23 cellular contexts compared by ENCODE assay signal in the genomic region with DNA sequence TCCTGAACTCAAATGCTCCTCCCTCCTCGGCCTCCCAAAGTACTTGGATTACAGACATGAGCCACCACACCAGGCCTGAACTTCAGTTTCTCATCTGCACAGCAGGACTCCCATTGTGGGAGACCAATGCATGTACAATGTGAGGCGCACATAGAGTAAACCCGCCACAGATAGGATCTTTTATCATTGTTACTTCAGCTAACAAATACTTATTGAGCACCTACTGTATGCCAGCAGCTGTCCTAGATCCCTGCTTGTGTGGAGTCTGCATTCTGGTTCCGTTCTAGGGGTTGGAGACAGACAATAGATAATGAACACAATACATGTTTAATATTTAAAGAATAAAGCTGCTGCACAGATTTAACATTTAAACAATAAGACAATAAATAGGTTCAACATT. TPM values are rescaled to one million over a fixed set of nuclear protein-coding genes. Genes with fewer than 3 reads are reported as not detected.
A peak's percentile ranks its signal among the peaks of the same experiment; 100 is the strongest.
DNase-seq lines count a peak whose midpoint lies in the region; ATAC-seq, FAIRE-seq and TF ChIP-seq lines count a peak whose summit lies in the region.
"Had no signal": no experiment of that assay in that cellular context is flagged by ENCODE, and none has a peak within 500 bp of the region (broad histone marks: within the 10 kb centered on the region; RNA-seq: fewer than 3 reads in every experiment).

No MANE protein-coding gene starts in this region.

- H3K9me3 ChIP-seq in K562 (replicated peaks; ENCODE audit: control insufficient read depth, insufficient read depth, low read depth, low read length) (no peaks in the 10 kb centered on the region), PC-3 (ENCODE audit: low read length) (no peaks in the 10 kb centered on the region)
- H3K9me3 ChIP-seq: A549; BE2C; BLaER1 treated with 17β-estradiol and CSF1 and Interleukin-3, amounts not matched to agents 10 nM and 100 nM; HAP-1 had no signal

- BruUV-seq in K562 (replicated peaks; lab: Mats Ljungman, UMichigan) = no TSS peak
- BruUV-seq in PC-3 (replicated peaks; lab: Mats Ljungman, UMichigan) = no TSS peak

- no peak overlapping the region for H3K4me3 ChIP-seq in K562
- no peak overlapping the region for H3K4me3 ChIP-seq in PC-3 (ENCODE audit: low read length)
- H3K4me3 ChIP-seq: A549; BLaER1 treated with 17β-estradiol and CSF1 and Interleukin-3, amounts not matched to agents 10 nM and 100 nM; HAP-1 had no signal

- H3K27ac ChIP-seq in K562 (ENCODE audit: extremely low read depth, low read depth, low read length) (no peak overlapping the region), PC-3 (ENCODE audit: low read length) (no peak overlapping the region)
- H3K27ac ChIP-seq: BLaER1 treated with 17β-estradiol and CSF1 and Interleukin-3, amounts not matched to agents 10 nM and 100 nM had no signal

- H3F3A ChIP-seq in PC-3 (ENCODE audit: low read length, unreplicated experiment) = no peaks in the 10 kb centered on the region

- DNase-seq in activated CD8-positive, alpha-beta memory T cell treated with anti-CD3 and anti-CD28 coated beads, Interleukin-2, amount 50 U/mL, for 48 hours = peak; percentile 10
- no peak for DNase-seq in activated CD8-positive, alpha-beta memory T cell treated with anti-CD3 and anti-CD28 coated beads, Interleukin-2, amount 50 U/mL, for 4 hours
- no peak for DNase-seq in K562 (ENCODE audit: extremely low read depth in 1 of 4, low spot score in 3 of 4)
- DNase-seq in posterior vena cava (ENCODE audit: low spot score) = peak; percentile 5
- DNase-seq in PC-3 = no peak
- no peak for DNase-seq in stimulated activated CD4-positive, alpha-beta T cell treated with anti-CD3 and anti-CD28 coated beads, Interleukin-4, amount 100 ng/mL, for 24 hours
- DNase-seq in activated CD4-positive, alpha-beta T cell treated with anti-CD3 and anti-CD28 coated beads, Interleukin-2, amount 50 U/mL, for 48 hours = no peak
- DNase-seq: 8988T; ACHN; AML-193; BE2C; CD4-positive, alpha-beta memory T cell; COR-L47; DMS153; DND-41; GOT3; HFFc6 had no signal

- ATAC-seq in K562 (no peak), PC-3 (no peak)
- ATAC-seq: A549 had no signal

- H3K9me2 ChIP-seq in PC-3 (replicated peaks; ENCODE audit: low read length) = no peaks in the 10 kb centered on the region

- CTCF ChIA-PET in K562 (lab: Yijun Ruan, JAX; ENCODE audit: low intra/inter-chr PET ratio) (no interaction called here), PC-3 (lab: Charles Lee) (no interaction called here)

- H3K36me3 ChIP-seq in K562 (ENCODE audit: control insufficient read depth, insufficient read depth, low read length) (no peaks in the 10 kb centered on the region), PC-3 (ENCODE audit: low read depth, low read length) (no peaks in the 10 kb centered on the region; the same call in 1 of the 2 replicates)
- H3K36me3 ChIP-seq: BE2C; BLaER1 treated with 17β-estradiol and CSF1 and Interleukin-3, amounts not matched to agents 10 nM and 100 nM; HAP-1 had no signal

- no peak for FAIRE-seq in K562 (lab: Jason Lieb, UNC)
- FAIRE-seq: A549, G401.6, GM12892, H54 had no signal

- TF ChIP-seq CTCF in K562 (IDR thresholded peaks at IDR 0.05 in 2 of 3, conservative IDR thresholded peaks at IDR 0.05 in 1 of 3; ENCODE audit: insufficient read depth in 2 of 3, low read depth in 1 of 3, low read length in 3 of 3) (no peak), PC-3 (conservative IDR thresholded peaks at IDR 0.05; ENCODE audit: low read depth, low read length) (no peak)

- no peak for TF ChIP-seq EP300 in K562 (IDR thresholded peaks at IDR 0.05; ENCODE audit: low read length)

- H3K4me2 ChIP-seq in K562 (ENCODE audit: insufficient read depth, low read length) = no peak overlapping the region
- no peak overlapping the region for H3K4me2 ChIP-seq in PC-3 (ENCODE audit: low read length)
- H3K4me2 ChIP-seq: A549 had no signal

- 30% methylated on average over 4 of the region's 4 CpGs for WGBS in K562 (ENCODE audit: insufficient coverage, low coverage, missing lambda C conversion rate)

- no peaks in the 10 kb centered on the region for H4K20me1 ChIP-seq in K562 (replicated peaks; ENCODE audit: control insufficient read depth, insufficient read depth, low read length)
- no peaks in the 10 kb centered on the region for H4K20me1 ChIP-seq in PC-3 (ENCODE audit: low read length)
- H4K20me1 ChIP-seq: BLaER1 treated with 17β-estradiol and CSF1 and Interleukin-3, amounts not matched to agents 10 nM and 100 nM had no signal

- H2AFZ ChIP-seq in K562 (ENCODE audit: low read depth, low read length) = no peak overlapping the region
- H2AFZ ChIP-seq in PC-3 (ENCODE audit: low read length) = no peak overlapping the region

- H3K27me3 ChIP-seq in K562 (ENCODE audit: control insufficient read depth in 2 of 2, insufficient read depth in 2 of 2, low read length in 2 of 2) = no peaks in the 10 kb centered on the region
- H3K27me3 ChIP-seq in PC-3 (ENCODE audit: low read length) = no peaks in the 10 kb centered on the region
- H3K27me3 ChIP-seq: BE2C; BLaER1 treated with 17β-estradiol and CSF1 and Interleukin-3, amounts not matched to agents 10 nM and 100 nM had no signal

- H3K79me2 ChIP-seq in K562 (ENCODE audit: control insufficient read depth, insufficient read depth, low read length) (no peaks in the 10 kb centered on the region), PC-3 (ENCODE audit: low read length) (no peaks in the 10 kb centered on the region)

- in situ Hi-C loops in K562 (cut with MboI) = loop anchor here (5.0 kb wide), 2 partner anchors 162 to 252 kb away; no protein-coding TSS in a partner anchor

- TF ChIP-seq RAD21 in K562 (CRISPR knock-in tag; conservative IDR thresholded peaks at IDR 0.05 in 1 of 2, IDR thresholded peaks at IDR 0.05 in 1 of 2) = no peak

- intact Hi-C loops in K562 (cut with micrococcal nuclease) (loop anchor here (5.0 kb wide), 1 partner anchor 177 kb away; no protein-coding TSS in a partner anchor), posterior vena cava (cut with DNase I) (loop anchor here (5.0 kb wide), 2 partner anchors 177 to 452 kb away; no protein-coding TSS in a partner anchor), PC-3 (cut with micrococcal nuclease) (loop anchor here (5.0 kb wide), 2 partner anchors 107 to 177 kb away; no protein-coding TSS in a partner anchor)

- H3K4me1 ChIP-seq in K562 (replicated peaks in 1 of 2; ENCODE audit: control insufficient read depth in 2 of 2, insufficient read depth in 2 of 2, low read length in 2 of 2) (peaks cover 14 to 15% of the 10 kb centered on the region in 2 experiments), PC-3 (ENCODE audit: insufficient read depth, low read length) (peaks cover 7% of the 10 kb centered on the region)

- H3K9me1 ChIP-seq in K562 (ENCODE audit: control insufficient read depth, insufficient read depth, low read length) = no peaks in the 10 kb centered on the region

- TF ChIP-seq POLR2A in K562 (conservative IDR thresholded peaks at IDR 0.05) = no peak

- no peak overlapping the region for H3K9ac ChIP-seq in K562 (ENCODE audit: insufficient read depth in 1 of 2, low read depth in 2 of 2, low read length in 2 of 2)
- H3K9ac ChIP-seq in PC-3 (ENCODE audit: low read length) = no peak overlapping the region

- POLR2A ChIA-PET in K562 (lab: Yijun Ruan, JAX) (interaction anchor here (0.6 kb wide), 1 partner anchor 1706 kb away, joined by 3 read pairs; no protein-coding TSS in a partner anchor), PC-3 (lab: Charles Lee; ENCODE audit: unreplicated experiment) (no interaction called here)

TF ChIP-seq in K562, 482 proteins besides CTCF, POLR2A, EP300 and RAD21:
- TF ChIP-seq TAF9B (IDR thresholded peaks at IDR 0.05; ENCODE audit: partially characterized antibody) (no peak), ZKSCAN8 (CRISPR knock-in tag; IDR thresholded peaks at IDR 0.05) (peak; percentile 69; the same call in 1 of the 2 replicates)

RNA-seq across cellular contexts. Expression of gene SLC25A51, which starts 6.3 kb away (rescaled TPM):
- 40.8 and 61.0 TPM in 2 replicates for total RNA-seq in K562 (2011; cell fraction: chromatin; rRNA removed; ENCODE audit: low replicate concordance)
- total RNA-seq in K562 (2011; cell fraction: nucleolus; rRNA removed) = 32.4 and 33.6 TPM in 2 replicates
- 35.0 and 43.8 TPM in 2 replicates for total RNA-seq in K562 (2011; cell fraction: nucleoplasm; rRNA removed)
- total RNA-seq in K562 (2014; rRNA removed) (24.5 and 28.0 TPM in 2 replicates), K562 (2014; rRNA removed; fragmentation: Illumina TruSeq; extraction: Trizol) (40.7 and 44.2 TPM in 2 replicates), K562 (2015; rRNA removed; fragmentation: Illumina TruSeq; extraction: Trizol) (39.3 and 39.5 TPM in 2 replicates), K562 (2021) (31.5 and 32.9 TPM in 2 replicates), posterior vena cava (10 to 100 TPM; 28.1 to 28.6 TPM), PC-3 (2014; rRNA removed) (24.1 and 30.6 TPM in 2 replicates)
- polyA plus RNA-seq in K562 (2011; rRNA removed) (30.6 and 37.0 TPM in 2 replicates), K562 (2014; fragmentation: Illumina TruSeq; extraction: Trizol) (23.2 and 23.5 TPM in 2 replicates), K562 (2014; fragmentation: Nextera tagmentation; extraction: Ambion mirVana) (10 to 100 TPM in 1 of 2 experiments, 1 to 10 TPM in 1; 9.1 to 10.6 TPM), K562 (2014; rRNA removed) (18.7 and 22.3 TPM in 2 replicates)
- polyA plus RNA-seq in K562 (2011; cell fraction: cytosol; rRNA removed) = 19.0 and 25.4 TPM in 2 replicates
- polyA plus RNA-seq in K562 (2011; cell fraction: nucleus; rRNA removed) = 16.1 and 21.9 TPM in 2 replicates
- polyA plus RNA-seq in K562 (2012) = 9.9 and 15.1 TPM in 2 replicates
- polyA minus RNA-seq in K562 (2011; rRNA and poly(A)+ RNA removed) = 78.5 and 79.6 TPM in 2 replicates
- polyA minus RNA-seq in K562 (2011; cell fraction: cytosol; rRNA and poly(A)+ RNA removed) = 19.4 and 29.1 TPM in 2 replicates
- polyA minus RNA-seq in K562 (2011; cell fraction: nucleus; rRNA and poly(A)+ RNA removed) = 15.5 and 23.4 TPM in 2 replicates

Comparison
In these comparisons a context has a peak if more than half of its experiments do, and no peak if none do; other contexts are left out.
1. DNase-seq: peak in activated CD8-positive, alpha-beta memory T cell treated with anti-CD3 and anti-CD28 coated beads, Interleukin-2, amount 50 U/mL, for 48 hours (single experiment) and posterior vena cava (single experiment); none in activated CD8-positive, alpha-beta memory T cell treated with anti-CD3 and anti-CD28 coated beads, Interleukin-2, amount 50 U/mL, for 4 hours (single experiment), K562 (0 of 4), PC-3 (single experiment), stimulated activated CD4-positive, alpha-beta T cell treated with anti-CD3 and anti-CD28 coated beads, Interleukin-4, amount 100 ng/mL, for 24 hours (single experiment) and activated CD4-positive, alpha-beta T cell treated with anti-CD3 and anti-CD28 coated beads, Interleukin-2, amount 50 U/mL, for 48 hours (0 of 2).